ENCODE assay signal across 1 cellular context in the genomic region with DNA sequence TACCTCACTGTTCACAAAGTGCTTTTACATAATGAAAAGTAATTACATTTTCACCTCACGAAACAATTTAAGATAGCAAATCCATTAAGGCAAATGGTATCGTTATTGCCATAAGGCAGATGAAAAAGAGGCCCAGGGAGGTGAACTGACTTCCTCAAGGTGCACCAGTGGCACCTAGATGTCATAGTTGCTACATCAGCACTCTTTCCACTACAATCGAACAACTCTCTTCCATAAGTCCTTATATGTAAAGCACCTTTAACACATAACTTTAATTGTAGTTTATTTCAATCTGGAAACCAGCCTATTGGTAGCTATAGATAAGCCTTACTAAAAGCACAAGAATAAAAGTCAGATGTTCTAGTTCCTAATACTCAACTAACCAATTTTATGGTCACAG.
TF ChIP-seq lines count a peak whose summit lies in the region.

No MANE protein-coding gene starts in this region.

TF ChIP-seq in HEK293, 187 proteins besides CTCF, POLR2A, EP300 and RAD21 (continued from another document):
- TF ChIP-seq FEZF1 (tag by site-specific recombination; IDR thresholded peaks at IDR 0.05) (no peak), ZNF266 (tag by site-specific recombination; IDR thresholded peaks at IDR 0.05; ENCODE audit: low read depth) (no peak), OSR2 (tag by site-specific recombination; IDR thresholded peaks at IDR 0.05) (peak; percentile 81), MZF1 (tag by site-specific recombination; IDR thresholded peaks at IDR 0.05; ENCODE audit: borderline replicate concordance) (no peak), SP2 (tag by site-specific recombination; IDR thresholded peaks at IDR 0.05) (no peak), ZBTB17 (tag by site-specific recombination; IDR thresholded peaks at IDR 0.05) (peak; percentile 69; the same call in 1 of the 2 replicates), WT1 (tag by site-specific recombination; IDR thresholded peaks at IDR 0.05) (0 out of 2 replicates have a peak, but pooled peaks have one; percentile 14), ZBTB21 (tag by site-specific recombination; IDR thresholded peaks at IDR 0.05) (no peak), ZNF350 (tag by site-specific recombination; IDR thresholded peaks at IDR 0.05) (no peak), ZNF354C (tag by site-specific recombination; IDR thresholded peaks at IDR 0.05; ENCODE audit: borderline replicate concordance, low read depth) (no peak), ZNF394 (tag by site-specific recombination; IDR thresholded peaks at IDR 0.05; ENCODE audit: borderline replicate concordance) (no peak)
- TF ChIP-seq, protein P1, sequence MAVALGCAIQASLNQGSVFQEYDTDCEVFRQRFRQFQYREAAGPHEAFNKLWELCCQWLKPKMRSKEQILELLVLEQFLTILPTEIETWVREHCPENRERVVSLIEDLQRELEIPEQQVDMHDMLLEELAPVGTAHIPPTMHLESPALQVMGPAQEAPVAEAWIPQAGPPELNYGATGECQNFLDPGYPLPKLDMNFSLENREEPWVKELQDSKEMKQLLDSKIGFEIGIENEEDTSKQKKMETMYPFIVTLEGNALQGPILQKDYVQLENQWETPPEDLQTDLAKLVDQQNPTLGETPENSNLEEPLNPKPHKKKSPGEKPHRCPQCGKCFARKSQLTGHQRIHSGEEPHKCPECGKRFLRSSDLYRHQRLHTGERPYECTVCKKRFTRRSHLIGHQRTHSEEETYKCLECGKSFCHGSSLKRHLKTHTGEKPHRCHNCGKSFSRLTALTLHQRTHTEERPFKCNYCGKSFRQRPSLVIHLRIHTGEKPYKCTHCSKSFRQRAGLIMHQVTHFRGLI (tag by site-specific recombination; IDR thresholded peaks at IDR 0.05): no peak
TF ChIP-seq in HEK293: peak in this region for 4.
